1 cellular context compared by ENCODE assay signal in the genomic region with DNA sequence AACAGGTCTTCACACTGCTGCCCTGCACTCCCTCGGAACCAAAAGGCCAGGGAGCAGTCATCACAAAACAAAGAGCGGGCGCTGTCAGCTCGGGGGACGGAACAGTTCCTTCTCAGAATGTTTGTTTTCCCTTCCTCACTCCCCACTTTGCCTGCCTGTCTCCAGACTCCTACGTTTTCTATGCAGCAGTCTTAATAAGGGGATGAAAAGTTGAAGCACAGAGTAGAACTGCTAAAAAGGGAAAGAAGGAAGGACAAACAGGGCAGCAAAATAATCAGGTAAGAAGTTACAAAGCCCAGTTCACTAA.
A peak's percentile ranks its signal among the peaks of the same experiment; 100 is the strongest.
TF ChIP-seq lines count a peak whose summit lies in the region.

No MANE protein-coding gene starts in this region.

TF ChIP-seq in HEK293, 187 proteins besides CTCF, POLR2A, EP300 and RAD21 (continued from another document):
- TF ChIP-seq ZNF549 (tag by site-specific recombination; IDR thresholded peaks at IDR 0.05) (no peak), ZNF600 (tag by site-specific recombination; IDR thresholded peaks at IDR 0.05) (peak; percentile 80; the same call in 1 of the 2 replicates), ZNF24 (tag by site-specific recombination; IDR thresholded peaks at IDR 0.05) (no peak), ZNF426 (tag by site-specific recombination; IDR thresholded peaks at IDR 0.05) (no peak), GLIS2 (tag by site-specific recombination; IDR thresholded peaks at IDR 0.05) (no peak), MZF1 (tag by site-specific recombination; IDR thresholded peaks at IDR 0.05; ENCODE audit: borderline replicate concordance) (peak; percentile 81; the same call in 1 of the 2 replicates), ZNF366 (tag by site-specific recombination; conservative IDR thresholded peaks at IDR 0.05) (0 out of 2 replicates have a peak, but pooled peaks have one; percentile 36)
